ENCODE assay signal across 1 cellular context in genomic region chr11:118152020-118152551, GRCh38.
TF ChIP-seq lines count a peak whose summit lies in the region.

No MANE protein-coding gene starts in this region.

TF ChIP-seq in GM12878, 131 proteins besides CTCF, POLR2A, EP300 and RAD21:
- TF ChIP-seq USF1 (IDR thresholded peaks at IDR 0.05; ENCODE audit: borderline replicate concordance, extremely low read length, insufficient read depth, low read depth, low read length) (no peak), TBL1XR1 (IDR thresholded peaks at IDR 0.05; ENCODE audit: low read depth, low read length) (no peak), SIN3A (IDR thresholded peaks at IDR 0.05; ENCODE audit: low read depth, low read length) (no peak), E4F1 (IDR thresholded peaks at IDR 0.05; ENCODE audit: borderline replicate concordance, partially characterized antibody) (no peak), EED (IDR thresholded peaks at IDR 0.05; ENCODE audit: low read depth) (no peak), LARP7 (IDR thresholded peaks at IDR 0.05) (no peak), IRF3 (IDR thresholded peaks at IDR 0.05) (no peak), SREBF1 (IDR thresholded peaks at IDR 0.05; ENCODE audit: low read length) (no peak), ZZZ3 (IDR thresholded peaks at IDR 0.05; ENCODE audit: control insufficient read depth, insufficient read length, low read depth) (no peak), RUNX3 (IDR thresholded peaks at IDR 0.05; ENCODE audit: low read length) (no peak), SMAD1 (IDR thresholded peaks at IDR 0.05; ENCODE audit: low read depth, partially characterized antibody) (no peak), YY1 (IDR thresholded peaks at IDR 0.05; ENCODE audit: low read depth, low read length) (no peak), RELA (IDR thresholded peaks at IDR 0.05; ENCODE audit: borderline replicate concordance, partially characterized antibody) (no peak), ATF7 (IDR thresholded peaks at IDR 0.05; ENCODE audit: low read depth) (no peak), HDAC2 (IDR thresholded peaks at IDR 0.05) (no peak)
TF ChIP-seq in GM12878: peak in this region for 0.
